12 cellular contexts compared by ENCODE assay signal in the genomic region with DNA sequence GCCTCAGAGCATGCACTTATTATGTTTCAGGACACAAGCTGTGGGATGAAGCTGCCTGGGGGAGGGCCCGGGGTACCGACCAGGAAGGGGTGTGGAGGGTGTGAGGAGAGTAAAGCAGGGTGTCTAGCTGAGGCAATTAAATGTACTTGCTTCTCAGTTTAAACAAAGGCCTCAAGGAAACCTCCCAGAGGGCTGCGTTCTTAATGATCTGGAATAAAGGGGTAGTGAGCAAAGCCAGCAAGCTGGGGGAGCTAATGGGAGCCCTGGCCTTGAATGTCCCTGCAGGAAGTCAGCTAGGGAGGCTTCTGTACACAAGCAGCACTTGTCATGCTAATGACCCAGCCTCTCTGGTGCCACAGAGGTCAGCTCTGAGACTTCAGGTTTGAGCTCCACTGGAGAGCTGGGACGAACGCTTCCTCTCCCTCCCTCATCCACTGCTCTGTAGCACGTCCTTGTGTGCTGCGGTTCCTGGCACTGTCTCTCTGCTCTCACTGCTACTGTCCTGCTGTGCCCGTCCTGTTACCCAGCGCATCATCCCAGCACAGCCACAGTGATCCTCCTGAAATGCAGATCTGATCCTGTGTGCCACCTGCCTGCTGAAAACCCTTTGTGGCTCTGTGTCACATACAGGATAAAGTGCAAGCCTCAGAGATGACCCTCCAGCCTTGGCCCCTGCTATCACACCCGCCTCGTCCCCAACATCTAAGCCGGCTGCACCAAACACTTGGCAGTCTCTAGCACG.
DNase-seq lines count a peak whose midpoint lies in the region; ATAC-seq and TF ChIP-seq lines count a peak whose summit lies in the region.
"Had no signal": no experiment of that assay in that cellular context is flagged by ENCODE, and none has a peak within 500 bp of the region (broad histone marks: within the 10 kb centered on the region; RNA-seq: fewer than 3 reads in every experiment).

No MANE protein-coding gene starts in this region.

- 9 to 28% methylated on average over 8 to 13 of the region's 13 CpGs for WGBS in endodermal cell (ENCODE audit: insufficient coverage in 1 of 2, insufficient read length in 1 of 2), 2 experiments
- 23% methylated on average over 13 of the region's 13 CpGs for WGBS in mesenchymal stem cell

- DNase-seq in Caco-2: peak in 1 of 2 experiments; percentile 50
- peak; percentile 66 for DNase-seq in NCI-H2107 treated with DMSO at 0.1 percent for 48 hours (lab: John Stamatoyannopoulos, UW; ENCODE audit: unreplicated experiment)
- DNase-seq in endodermal cell: peak; percentile 94
- peak; percentile 71 for DNase-seq in mesenchymal stem cell
- DNase-seq in stimulated activated naive CD4-positive, alpha-beta T cell (lab: John Stamatoyannopoulos, UW): no peak
- DNase-seq in activated naive CD4-positive, alpha-beta T cell treated with anti-CD3 and anti-CD28 coated beads, Interleukin-2, amount 50 U/mL, for 72 hours (ENCODE audit: low spot score in 2 of 2): no peak
- no peak for DNase-seq in CD4-positive, alpha-beta T cell
- no peak for DNase-seq in 8988T
- DNase-seq: BE2C; central memory CD4-positive, alpha-beta T cell; stimulated activated CD4-positive, alpha-beta T cell treated with anti-CD3 and anti-CD28 coated beads, Interleukin-15, amount 100 ng/mL, for 24 hours had no signal

- POLR2A ChIA-PET in Caco-2 (lab: Charles Lee): no interaction called here
- POLR2A ChIA-PET in CD4-positive, alpha-beta T cell (lab: Charles Lee): no interaction called here

- no peak overlapping the region for H2BK120ac ChIP-seq in mesenchymal stem cell (ENCODE audit: low read depth, low read length)

- no peak overlapping the region for H2BK15ac ChIP-seq in mesenchymal stem cell (ENCODE audit: low read depth, poor library complexity, severe bottlenecking)

- TF ChIP-seq CTCF in Caco-2 (IDR thresholded peaks at IDR 0.05; ENCODE audit: insufficient read depth in 1 of 2, low read depth in 1 of 2, low read length in 1 of 2, severe bottlenecking in 1 of 2, unreplicated experiment in 1 of 2): peak in 1 of 2 experiments; percentile 19
- peak; percentile 22 for TF ChIP-seq CTCF in endodermal cell (conservative IDR thresholded peaks at IDR 0.05)
- TF ChIP-seq CTCF in CD4-positive, alpha-beta T cell (IDR thresholded peaks at IDR 0.05): no peak

- no peak overlapping the region for H2AFZ ChIP-seq in mesenchymal stem cell (ENCODE audit: low read depth, low read length)

- no peak overlapping the region for H2BK5ac ChIP-seq in mesenchymal stem cell (ENCODE audit: low read depth, low read length, poor library complexity, severe bottlenecking)

- peak overlapping the region in 1 of 2 experiments; percentile 83 for H3K4ac ChIP-seq in mesenchymal stem cell (ENCODE audit: low read depth in 1 of 2, low read length in 2 of 2)

- H3K27ac ChIP-seq in endodermal cell (ENCODE audit: low read depth, low read length) (peak overlapping the region; percentile 22), mesenchymal stem cell (ENCODE audit: low read length, poor library complexity, severe bottlenecking) (no peak overlapping the region)
- no peak overlapping the region for H3K27ac ChIP-seq in CD4-positive, alpha-beta T cell (ENCODE audit: low read depth, low read length)
- H3K27ac ChIP-seq: SJCRH30 had no signal

- peak overlapping the region; percentile 77 for H4K8ac ChIP-seq in mesenchymal stem cell (ENCODE audit: low read length)

- H3K9me3 Mint-ChIP-seq in Caco-2 (ENCODE audit: unreplicated experiment): no peaks in the 10 kb centered on the region
- no peaks in the 10 kb centered on the region for H3K9me3 Mint-ChIP-seq in endodermal cell
- no peaks in the 10 kb centered on the region for H3K9me3 Mint-ChIP-seq in activated naive CD4-positive, alpha-beta T cell treated with anti-CD3 and anti-CD28 coated beads, Interleukin-2, amount 50 U/mL, for 72 hours
- H3K9me3 Mint-ChIP-seq in CD4-positive, alpha-beta T cell: no peaks in the 10 kb centered on the region

- no peak overlapping the region for H3K23ac ChIP-seq in mesenchymal stem cell (ENCODE audit: low read length in 2 of 2)

- peaks cover 53% of the 10 kb centered on the region for H3K4me1 ChIP-seq in Caco-2
- H3K4me1 ChIP-seq in endodermal cell (ENCODE audit: control insufficient read depth, insufficient read depth, low read length): peaks cover 11% of the 10 kb centered on the region
- H3K4me1 ChIP-seq in mesenchymal stem cell (ENCODE audit: control insufficient read depth, insufficient read depth, low read depth, low read length): peaks cover 22% of the 10 kb centered on the region
- H3K4me1 ChIP-seq: BE2C had no signal

- CTCF ChIA-PET in Caco-2 (lab: Charles Lee): interaction anchor here (0.9 to 2.3 kb wide), 3 partner anchors 19 to 68 kb away, joined by 3 to 5 read pairs (median 4); no protein-coding TSS in a partner anchor
- CTCF ChIA-PET in CD4-positive, alpha-beta T cell (lab: Charles Lee): no interaction called here

- no TSS peak for BruUV-seq in Caco-2 (replicated peaks; lab: Mats Ljungman, UMichigan)

- peaks cover 5% of the 10 kb centered on the region for H3K79me1 ChIP-seq in mesenchymal stem cell (replicated peaks; ENCODE audit: low read length, poor library complexity, severe bottlenecking)

- peak overlapping the region; percentile 34 to 84 for H3K18ac ChIP-seq in mesenchymal stem cell (ENCODE audit: low read depth in 1 of 2, low read length in 2 of 2)

- H3K9me3 ChIP-seq in Caco-2 (no peaks in the 10 kb centered on the region), endodermal cell (ENCODE audit: control insufficient read depth, low read length) (no peaks in the 10 kb centered on the region), mesenchymal stem cell (ENCODE audit: control insufficient read depth, low read length) (no peaks in the 10 kb centered on the region)
- H3K9me3 ChIP-seq in CD4-positive, alpha-beta T cell (ENCODE audit: control insufficient read depth, low read length): no peaks in the 10 kb centered on the region
- H3K9me3 ChIP-seq: BE2C, SJCRH30 had no signal

- H3K4me1 Mint-ChIP-seq in Caco-2 (ENCODE audit: low read depth, unreplicated experiment) (peaks cover 43% of the 10 kb centered on the region), endodermal cell (peaks cover 55% of the 10 kb centered on the region)
- H3K4me1 Mint-ChIP-seq in CD4-positive, alpha-beta T cell (ENCODE audit: low read depth): no peaks in the 10 kb centered on the region

- peak overlapping the region; percentile 28 to 66 for H2BK12ac ChIP-seq in mesenchymal stem cell (ENCODE audit: low read length in 2 of 2)

- no peak overlapping the region for H3K4me3 Mint-ChIP-seq in Caco-2 (ENCODE audit: unreplicated experiment)
- peak overlapping the region; percentile 16 for H3K4me3 Mint-ChIP-seq in endodermal cell
- no peak overlapping the region for H3K4me3 Mint-ChIP-seq in CD4-positive, alpha-beta T cell

- no peak for ATAC-seq in activated naive CD4-positive, alpha-beta T cell treated with anti-CD3 and anti-CD28 coated beads, Interleukin-2, amount 50 U/mL, for 72 hours
- ATAC-seq in CD4-positive, alpha-beta T cell (ENCODE audit: poor library complexity): no peak

- H3K36me3 ChIP-seq in Caco-2 (ENCODE audit: control insufficient read depth, insufficient read depth, low read length): no peaks in the 10 kb centered on the region
- no peaks in the 10 kb centered on the region for H3K36me3 ChIP-seq in endodermal cell (ENCODE audit: control insufficient read depth, insufficient read depth, low read length)
- peaks cover 0 to 79% of the 10 kb centered on the region in 2 experiments for H3K36me3 ChIP-seq in mesenchymal stem cell (ENCODE audit: control insufficient read depth in 1 of 2, insufficient read depth in 2 of 2, low read depth in 1 of 2, low read length in 2 of 2)
- H3K36me3 ChIP-seq: BE2C, SJCRH30 had no signal

- H3K4me2 ChIP-seq in mesenchymal stem cell (ENCODE audit: low read length, poor library complexity, severe bottlenecking): no peak overlapping the region

- H3K36me3 Mint-ChIP-seq in Caco-2 (ENCODE audit: insufficient read depth, unreplicated experiment) (no peaks in the 10 kb centered on the region), endodermal cell (ENCODE audit: low read depth) (no peaks in the 10 kb centered on the region)
- H3K36me3 Mint-ChIP-seq in activated naive CD4-positive, alpha-beta T cell treated with anti-CD3 and anti-CD28 coated beads, Interleukin-2, amount 50 U/mL, for 72 hours: no peaks in the 10 kb centered on the region
- no peaks in the 10 kb centered on the region for H3K36me3 Mint-ChIP-seq in CD4-positive, alpha-beta T cell (ENCODE audit: low read depth)

- no peak overlapping the region for H3K4me3 ChIP-seq in Caco-2 (ENCODE audit: low read depth, low read length)
- no peak overlapping the region for H3K4me3 ChIP-seq in endodermal cell (ENCODE audit: low read length)
- no peak overlapping the region for H3K4me3 ChIP-seq in mesenchymal stem cell (ENCODE audit: insufficient read depth in 1 of 2, low read depth in 1 of 2, low read length in 2 of 2)
- H3K4me3 ChIP-seq: SJCRH30 had no signal

- intact Hi-C loops in Caco-2 (cut with micrococcal nuclease; ENCODE audit: unreplicated experiment): no loop called here
- intact Hi-C loops in CD4-positive, alpha-beta T cell (cut with DNase I, micrococcal nuclease): no loop called here

- peak overlapping the region; percentile 74 for H4K91ac ChIP-seq in mesenchymal stem cell (ENCODE audit: low read length)

- no peaks in the 10 kb centered on the region for H3K27me3 Mint-ChIP-seq in Caco-2 (ENCODE audit: insufficient read depth, unreplicated experiment)
- H3K27me3 Mint-ChIP-seq in endodermal cell (ENCODE audit: insufficient read depth): no peaks in the 10 kb centered on the region
- H3K27me3 Mint-ChIP-seq in CD4-positive, alpha-beta T cell: peaks cover 17% of the 10 kb centered on the region

- H3K9ac ChIP-seq in endodermal cell (ENCODE audit: extremely low read depth, low read length, poor library complexity, severe bottlenecking) (no peak overlapping the region), mesenchymal stem cell (ENCODE audit: low read length) (no peak overlapping the region)

- peak overlapping the region in 1 of 2 experiments; percentile 87 for H3K14ac ChIP-seq in mesenchymal stem cell (ENCODE audit: low read length in 2 of 2)

- H3K27ac Mint-ChIP-seq in Caco-2 (ENCODE audit: unreplicated experiment): peak overlapping the region; percentile 81
- peak overlapping the region; percentile 89 for H3K27ac Mint-ChIP-seq in endodermal cell
- peak overlapping the region in 1 of 2 donors; percentile 22 for H3K27ac Mint-ChIP-seq in activated naive CD4-positive, alpha-beta T cell treated with anti-CD3 and anti-CD28 coated beads, Interleukin-2, amount 50 U/mL, for 72 hours
- no peak overlapping the region for H3K27ac Mint-ChIP-seq in CD4-positive, alpha-beta T cell

- no peak overlapping the region for H2AK5ac ChIP-seq in mesenchymal stem cell (ENCODE audit: low read length, severe bottlenecking)

- H3K27me3 ChIP-seq in Caco-2 (replicated peaks; ENCODE audit: control insufficient read depth, insufficient read depth, low read length) (no peaks in the 10 kb centered on the region), endodermal cell (ENCODE audit: control insufficient read depth, insufficient read depth, low read length, poor library complexity, severe bottlenecking) (no peaks in the 10 kb centered on the region), mesenchymal stem cell (ENCODE audit: control insufficient read depth in 1 of 2, insufficient read depth in 1 of 2, low read length in 2 of 2) (no peaks in the 10 kb centered on the region)
- no peaks in the 10 kb centered on the region for H3K27me3 ChIP-seq in CD4-positive, alpha-beta T cell (ENCODE audit: control insufficient read depth, insufficient read depth, low read length)
- H3K27me3 ChIP-seq: BE2C, SJCRH30 had no signal

Comparison
In these comparisons a context has a peak if more than half of its experiments do, and no peak if none do; other contexts are left out.
1. DNase-seq: peak in NCI-H2107 treated with DMSO at 0.1 percent for 48 hours (single experiment), endodermal cell (single experiment) and mesenchymal stem cell (single experiment); none in stimulated activated naive CD4-positive, alpha-beta T cell (0 of 6), activated naive CD4-positive, alpha-beta T cell treated with anti-CD3 and anti-CD28 coated beads, Interleukin-2, amount 50 U/mL, for 72 hours (0 of 2), CD4-positive, alpha-beta T cell (0 of 10) and 8988T (single experiment).